Comparison of ENCODE assay signal across 8 cellular contexts in the genomic region with DNA sequence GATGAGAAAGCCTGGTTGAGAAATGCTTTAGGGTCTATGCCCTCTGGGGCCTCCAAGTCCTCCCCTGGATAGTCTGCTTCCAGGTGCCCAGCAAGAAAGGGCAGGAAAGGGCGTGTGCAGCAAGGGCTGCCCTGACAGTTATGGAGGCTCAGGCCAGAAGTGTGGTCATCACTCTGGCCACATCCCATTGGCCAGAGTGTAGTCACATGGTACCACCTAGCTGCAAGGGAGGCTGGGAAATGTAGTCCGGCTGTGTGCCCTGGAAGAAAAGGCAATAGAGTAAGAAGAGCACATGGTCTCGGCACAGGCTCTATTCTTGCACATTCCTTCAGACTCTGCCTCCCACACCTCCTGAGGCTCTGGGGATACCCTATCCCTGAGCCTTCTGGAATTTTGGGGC. TPM values are rescaled to one million over a fixed set of nuclear protein-coding genes. Genes with fewer than 3 reads are reported as not detected.
DNase-seq lines count a peak whose midpoint lies in the region; ATAC-seq and TF ChIP-seq lines count a peak whose summit lies in the region.

No MANE protein-coding gene starts in this region.

- H3K4me1 ChIP-seq in IMR-90 (ENCODE audit: control insufficient read depth, insufficient read depth, low read length) (peaks cover 9% of the 10 kb centered on the region; the same call in 1 of the 2 replicates), neuronal stem cell (ENCODE audit: control insufficient read depth in 2 of 2, insufficient read depth in 1 of 2, low read depth in 1 of 2, low read length in 2 of 2) (peaks cover 1 to 2% of the 10 kb centered on the region in 2 donors), tibial nerve (peaks cover 0 to 21% (median 17%) of the 10 kb centered on the region in 4 donors)

- intact Hi-C loops in IMR-90 (cut with micrococcal nuclease): no loop called here

- no peak overlapping the region for H2BK12ac ChIP-seq in neuronal stem cell (ENCODE audit: low read length)

- H2BK5ac ChIP-seq in IMR-90 (ENCODE audit: low read depth, low read length, poor library complexity, severe bottlenecking) (no peak overlapping the region), neuronal stem cell (ENCODE audit: low read length) (no peak overlapping the region)

- POLR2A ChIA-PET in IMR-90 (lab: Charles Lee; ENCODE audit: unreplicated experiment): no interaction called here

- no peaks in the 10 kb centered on the region for H3K9me3 ChIP-seq in IMR-90 (ENCODE audit: control insufficient read depth, insufficient read depth, low read length)
- peaks cover 5 to 6% of the 10 kb centered on the region in 2 donors for H3K9me3 ChIP-seq in neuronal stem cell (replicated peaks in 1 of 2; ENCODE audit: control insufficient read depth in 2 of 2, insufficient read depth in 1 of 2, low read depth in 1 of 2, low read length in 2 of 2)
- peaks cover 0 to 5% (median 0%) of the 10 kb centered on the region in 4 donors for H3K9me3 ChIP-seq in tibial nerve

- peaks cover 20% of the 10 kb centered on the region for H3K36me3 Mint-ChIP-seq in activated T-cell treated with anti-CD3 and anti-CD28 coated beads, Interleukin-2, amount 50 U/mL, for 24 hours (ENCODE audit: low read depth)
- H3K36me3 Mint-ChIP-seq in activated naive CD4-positive, alpha-beta T cell treated with anti-CD3 and anti-CD28 coated beads, Interleukin-2, amount 10 ng/mL, durations not matched to agents 7 days and 5 days: peaks cover 16% of the 10 kb centered on the region

- no peaks in the 10 kb centered on the region for H3K27me3 Mint-ChIP-seq in activated T-cell treated with anti-CD3 and anti-CD28 coated beads, Interleukin-2, amount 50 U/mL, for 24 hours
- no peaks in the 10 kb centered on the region for H3K27me3 Mint-ChIP-seq in activated naive CD4-positive, alpha-beta T cell treated with anti-CD3 and anti-CD28 coated beads, Interleukin-2, amount 10 ng/mL, durations not matched to agents 7 days and 5 days

- no TSS peak for BruUV-seq in IMR-90 (replicated peaks; lab: Mats Ljungman, UMichigan)

- no peak overlapping the region for H3K18ac ChIP-seq in IMR-90 (ENCODE audit: low read depth, low read length)
- no peak overlapping the region for H3K18ac ChIP-seq in neuronal stem cell (ENCODE audit: low read length)

- H2BK20ac ChIP-seq in IMR-90 (ENCODE audit: low read depth, low read length): no peak overlapping the region

- DNase-seq in activated T-cell treated with anti-CD3 and anti-CD28 coated beads, Interleukin-2, amount 50 U/mL, for 48 hours: peak; percentile 53 to 62
- no peak for DNase-seq in activated T-cell treated with anti-CD3 and anti-CD28 coated beads, Interleukin-2, amount 50 U/mL, for 24 hours
- DNase-seq in IMR-90 (peak; percentile 52), neuronal stem cell (ENCODE audit: low spot score) (no peak), medulla oblongata (ENCODE audit: extremely low spot score) (no peak), epidermal melanocyte (ENCODE audit: insufficient read length, low spot score) (no peak), tibial nerve (ENCODE audit: low spot score in 2 of 2) (no peak)
- peak; percentile 61 for DNase-seq in activated naive CD4-positive, alpha-beta T cell treated with anti-CD3 and anti-CD28 coated beads, Interleukin-2, amount 10 ng/mL, durations not matched to agents 7 days and 5 days

- H4K8ac ChIP-seq in IMR-90 (ENCODE audit: low read depth in 2 of 2, low read length in 2 of 2) (peak overlapping the region in 1 of 2 experiments; percentile 54; a peak in 2 of 4 replicates), neuronal stem cell (ENCODE audit: low read depth, low read length) (no peak overlapping the region)

- no peak overlapping the region for H3K4me2 ChIP-seq in IMR-90 (ENCODE audit: low read depth, low read length)
- H3K4me2 ChIP-seq in neuronal stem cell (ENCODE audit: insufficient read depth, low read length, poor library complexity, severe bottlenecking): no peak overlapping the region

- H3K9me3 Mint-ChIP-seq in activated T-cell treated with anti-CD3 and anti-CD28 coated beads, Interleukin-2, amount 50 U/mL, for 24 hours: no peaks in the 10 kb centered on the region
- no peaks in the 10 kb centered on the region for H3K9me3 Mint-ChIP-seq in activated naive CD4-positive, alpha-beta T cell treated with anti-CD3 and anti-CD28 coated beads, Interleukin-2, amount 10 ng/mL, durations not matched to agents 7 days and 5 days

- H3K36me3 ChIP-seq in IMR-90 (ENCODE audit: control insufficient read depth, insufficient read depth, low read length) (no peaks in the 10 kb centered on the region), neuronal stem cell (replicated peaks in 1 of 2; ENCODE audit: control insufficient read depth in 2 of 2, insufficient read depth in 2 of 2, low read length in 2 of 2) (no peaks in the 10 kb centered on the region), tibial nerve (peaks cover 0 to 13% (median 0%) of the 10 kb centered on the region in 3 donors)

- no peak for TF ChIP-seq EP300 in tibial nerve (IDR thresholded peaks at IDR 0.05)

- H2AK5ac ChIP-seq in IMR-90 (ENCODE audit: low read depth, low read length) (no peak overlapping the region), neuronal stem cell (ENCODE audit: low read depth, low read length) (no peak overlapping the region)

- H2BK15ac ChIP-seq in IMR-90 (ENCODE audit: low read depth, low read length): no peak overlapping the region
- H2BK15ac ChIP-seq in neuronal stem cell (ENCODE audit: low read length): no peak overlapping the region

- no peak for TF ChIP-seq CTCF in IMR-90 (conservative IDR thresholded peaks at IDR 0.05; ENCODE audit: low read depth, low read length)
- no peak for TF ChIP-seq CTCF in tibial nerve (IDR thresholded peaks at IDR 0.05)

- H2BK120ac ChIP-seq in IMR-90 (ENCODE audit: low read depth, low read length): no peak overlapping the region
- H2BK120ac ChIP-seq in neuronal stem cell (ENCODE audit: low read depth, low read length): no peak overlapping the region

- dilution Hi-C loops in IMR-90 (cut with HindIII; ENCODE audit: low sequenced_read_pairs, unreplicated experiment): no loop called here

- no peak overlapping the region for H4K91ac ChIP-seq in IMR-90 (ENCODE audit: insufficient read depth, low read depth, low read length)
- no peak overlapping the region for H4K91ac ChIP-seq in neuronal stem cell (ENCODE audit: low read depth, low read length, poor library complexity)

- H2AFZ ChIP-seq in IMR-90 (replicated peaks; ENCODE audit: low read length, poor library complexity): no peak overlapping the region
- peak overlapping the region; percentile 62 for H2AFZ ChIP-seq in neuronal stem cell (ENCODE audit: low read length)

- no peak overlapping the region for H3K14ac ChIP-seq in IMR-90 (replicated peaks; ENCODE audit: low read depth, low read length)
- no peak overlapping the region for H3K14ac ChIP-seq in neuronal stem cell (ENCODE audit: low read length)

- H3K9ac ChIP-seq in IMR-90 (ENCODE audit: low read depth, low read length) (no peak overlapping the region), neuronal stem cell (ENCODE audit: low read depth, low read length, poor library complexity) (no peak overlapping the region)

- H3K23ac ChIP-seq in IMR-90 (ENCODE audit: low read depth, low read length) (no peak overlapping the region), neuronal stem cell (ENCODE audit: low read depth, low read length, poor library complexity) (no peak overlapping the region)

- H4K20me1 ChIP-seq in IMR-90 (ENCODE audit: insufficient read depth, low read length): peaks cover 19% of the 10 kb centered on the region

- 88% methylated on average over 1 of the region's 3 CpGs; no CpG with 5 or more reads in 1 of the 2 experiments for WGBS in IMR-90 (ENCODE audit: extremely low coverage in 2 of 2, insufficient read length in 1 of 2), 2 experiments
- no CpG with 5 or more reads among the region's 3 CpGs for WGBS in neuronal stem cell (ENCODE audit: extremely low coverage in 2 of 2, insufficient read length in 2 of 2, insufficient replicate concordance in 1 of 2), 2 donors
- WGBS in tibial nerve, 2 donors: 86 to 94% methylated on average over 3 of the region's 3 CpGs

- H3K4me3 Mint-ChIP-seq in activated T-cell treated with anti-CD3 and anti-CD28 coated beads, Interleukin-2, amount 50 U/mL, for 24 hours: no peak overlapping the region
- H3K4me3 Mint-ChIP-seq in activated naive CD4-positive, alpha-beta T cell treated with anti-CD3 and anti-CD28 coated beads, Interleukin-2, amount 10 ng/mL, durations not matched to agents 7 days and 5 days: no peak overlapping the region

- CTCF ChIA-PET in IMR-90 (lab: Yijun Ruan, JAX): interaction anchor here (1.1 kb wide), 1 partner anchor 23 kb away, joined by 4 read pairs; no protein-coding TSS in a partner anchor
- CTCF ChIA-PET in activated naive CD4-positive, alpha-beta T cell treated with anti-CD3 and anti-CD28 coated beads, Interleukin-2, amount 10 ng/mL, durations not matched to agents 7 days and 5 days (lab: Charles Lee): interaction anchor here (1.5 kb wide), 1 partner anchor 23 kb away, joined by 5 read pairs; no protein-coding TSS in a partner anchor

- no peak for TF ChIP-seq RAD21 in IMR-90 (IDR thresholded peaks at IDR 0.05; ENCODE audit: low read length)

- H3K4me1 Mint-ChIP-seq in activated T-cell treated with anti-CD3 and anti-CD28 coated beads, Interleukin-2, amount 50 U/mL, for 24 hours (ENCODE audit: low read depth): peaks cover 40% of the 10 kb centered on the region
- peaks cover 22% of the 10 kb centered on the region for H3K4me1 Mint-ChIP-seq in activated naive CD4-positive, alpha-beta T cell treated with anti-CD3 and anti-CD28 coated beads, Interleukin-2, amount 10 ng/mL, durations not matched to agents 7 days and 5 days

- peak; percentile 42; the same call in 1 of the 2 replicates for ATAC-seq in IMR-90 (ENCODE audit: low read depth)

- peak overlapping the region; percentile 44 for H2AK9ac ChIP-seq in IMR-90 (replicated peaks; ENCODE audit: low read depth, low read length, poor library complexity)

- no peak for TF ChIP-seq POLR2A in IMR-90 (IDR thresholded peaks at IDR 0.05; ENCODE audit: low read depth, low read length)
- TF ChIP-seq POLR2A in tibial nerve (IDR thresholded peaks at IDR 0.05): no peak

- no peak overlapping the region for H3K27ac ChIP-seq in IMR-90 (ENCODE audit: insufficient read depth, low read length)
- H3K27ac ChIP-seq in neuronal stem cell (replicated peaks; ENCODE audit: low read length): no peak overlapping the region
- no peak overlapping the region for H3K27ac ChIP-seq in tibial nerve

- H4K5ac ChIP-seq in IMR-90 (ENCODE audit: low read depth, low read length): peak overlapping the region; percentile 13; the same call in 1 of the 2 replicates

- H3K56ac ChIP-seq in IMR-90 (ENCODE audit: extremely low read depth, insufficient read depth, low read length): no peak overlapping the region

- H3K27ac Mint-ChIP-seq in activated T-cell treated with anti-CD3 and anti-CD28 coated beads, Interleukin-2, amount 50 U/mL, for 24 hours: no peak overlapping the region
- H3K27ac Mint-ChIP-seq in activated naive CD4-positive, alpha-beta T cell treated with anti-CD3 and anti-CD28 coated beads, Interleukin-2, amount 10 ng/mL, durations not matched to agents 7 days and 5 days: no peak overlapping the region

- no peaks in the 10 kb centered on the region for H3K27me3 ChIP-seq in IMR-90 (ENCODE audit: control insufficient read depth, insufficient read depth, low read length)
- H3K27me3 ChIP-seq in neuronal stem cell (ENCODE audit: control insufficient read depth in 3 of 3, insufficient read depth in 3 of 3, low read depth in 1 of 3, low read length in 3 of 3): no peaks in the 10 kb centered on the region
- H3K27me3 ChIP-seq in tibial nerve: no peaks in the 10 kb centered on the region

- H3K79me1 ChIP-seq in IMR-90 (ENCODE audit: low read depth in 1 of 2, low read length in 2 of 2): peaks cover 0 to 15% of the 10 kb centered on the region in 2 experiments; a peak in 2 of 4 replicates
- no peaks in the 10 kb centered on the region for H3K79me1 ChIP-seq in neuronal stem cell (ENCODE audit: low read depth, low read length)

- H3K4ac ChIP-seq in IMR-90 (ENCODE audit: low read depth, low read length) (no peak overlapping the region), neuronal stem cell (ENCODE audit: low read length) (no peak overlapping the region)

- peaks cover 10% of the 10 kb centered on the region; the same call in 1 of the 2 replicates for H3K9me1 ChIP-seq in IMR-90 (ENCODE audit: insufficient read depth, low read length)

- H3K4me3 ChIP-seq in IMR-90 (ENCODE audit: insufficient read depth, low read depth, low read length) (no peak overlapping the region), neuronal stem cell (ENCODE audit: low read length in 2 of 2) (no peak overlapping the region), tibial nerve (no peak overlapping the region)

- in situ Hi-C loops in IMR-90 (cut with MboI; ENCODE audit: low sequenced_read_pairs): no loop called here

RNA-seq across cellular contexts. Expression of a gene that starts 35.7 kb away (rescaled TPM):
- total RNA-seq in IMR-90 (2012; rRNA removed): 204 and 251 TPM in 2 replicates
- polyA plus RNA-seq in IMR-90 (2012; rRNA removed): 103 and 117 TPM in 2 replicates
- 55.7 and 87.1 TPM in 2 replicates for polyA plus RNA-seq in IMR-90 (2012; cell fraction: cytosol; rRNA removed)
- polyA plus RNA-seq in IMR-90 (2012; cell fraction: nucleus; rRNA removed; ENCODE audit: low replicate concordance): 43.7 and 137 TPM in 2 replicates
- polyA plus RNA-seq in neuronal stem cell (2013, experiment 1 of 2): 196 TPM
- 192 TPM for polyA plus RNA-seq in neuronal stem cell (2013, experiment 2 of 2)
- 100 to 1,000 TPM in 2 of 4 donors, 10 to 100 TPM in 2; 70.1 to 158 (median 94.8) TPM for total RNA-seq in tibial nerve

Comparison
In these comparisons a context has a peak if more than half of its experiments do, and no peak if none do; other contexts are left out.
1. DNase-seq: peak in activated T-cell treated with anti-CD3 and anti-CD28 coated beads, Interleukin-2, amount 50 U/mL, for 48 hours (2 of 2), IMR-90 (single experiment) and activated naive CD4-positive, alpha-beta T cell treated with anti-CD3 and anti-CD28 coated beads, Interleukin-2, amount 10 ng/mL, durations not matched to agents 7 days and 5 days (single experiment); none in activated T-cell treated with anti-CD3 and anti-CD28 coated beads, Interleukin-2, amount 50 U/mL, for 24 hours (single experiment), neuronal stem cell (single experiment), medulla oblongata (single experiment), epidermal melanocyte (single experiment) and tibial nerve (0 of 2).